Comparison of ENCODE assay signal across 21 cellular contexts in genomic region chr2:62641410-62641843, GRCh38.
DNase-seq lines count a peak whose midpoint lies in the region; FAIRE-seq and TF ChIP-seq lines count a peak whose summit lies in the region.
"Had no signal": no experiment of that assay in that cellular context is flagged by ENCODE, and none has a peak within 500 bp of the region (broad histone marks: within the 10 kb centered on the region; RNA-seq: fewer than 3 reads in every experiment).

No MANE protein-coding gene starts in this region.

- H2BK5ac ChIP-seq in mesenchymal stem cell (ENCODE audit: low read depth, low read length, poor library complexity, severe bottlenecking) = no peak overlapping the region

- CTCF ChIA-PET in mammary epithelial cell (lab: Charles Lee; ENCODE audit: low non-redundant PET) = no interaction called here
- CTCF ChIA-PET in activated CD4-positive, alpha-beta T cell treated with anti-CD3 and anti-CD28 coated beads, Interleukin-2, amount 10 ng/mL, durations not matched to agents 7 days and 5 days (lab: Charles Lee) = interaction anchor here (1.7 kb wide), 1 partner anchor 13 kb away, joined by 4 read pairs; no protein-coding TSS in a partner anchor

- H3K23ac ChIP-seq in mesenchymal stem cell (ENCODE audit: low read length in 2 of 2) = no peak overlapping the region

- H3K27ac ChIP-seq in mammary epithelial cell (ENCODE audit: insufficient read depth, low read depth, low read length) (no peak overlapping the region), breast epithelium (no peak overlapping the region), mesenchymal stem cell (ENCODE audit: low read length, poor library complexity, severe bottlenecking) (no peak overlapping the region), uterus (peak overlapping the region; percentile 58 to 75)
- H3K27ac ChIP-seq: upper lobe of right lung had no signal

- no peak overlapping the region for H3K4ac ChIP-seq in mesenchymal stem cell (ENCODE audit: low read depth in 1 of 2, low read length in 2 of 2)

- H2BK120ac ChIP-seq in mesenchymal stem cell (ENCODE audit: low read depth, low read length) = no peak overlapping the region

- H4K20me1 ChIP-seq in mammary epithelial cell (ENCODE audit: insufficient read depth, low read length) = no peaks in the 10 kb centered on the region

- H3K79me1 ChIP-seq in mesenchymal stem cell (replicated peaks; ENCODE audit: low read length, poor library complexity, severe bottlenecking) = no peaks in the 10 kb centered on the region

- no peak overlapping the region for H3K4me3 Mint-ChIP-seq in activated CD4-positive, alpha-beta T cell treated with anti-CD3 and anti-CD28 coated beads, Interleukin-2, amount 10 ng/mL, durations not matched to agents 7 days and 5 days
- H3K4me3 Mint-ChIP-seq: CD14-positive monocyte; T-helper 1 cell treated with Interleukin-12 subunit alpha and Interleukin-12 subunit beta and Interleukin-4 antibody, amounts not matched to agents 30 μg/mL and 1 μg/mL, for 36 hours; WTC11 had no signal

- no peaks in the 10 kb centered on the region for H3K4me1 Mint-ChIP-seq in activated CD4-positive, alpha-beta T cell treated with anti-CD3 and anti-CD28 coated beads, Interleukin-2, amount 10 ng/mL, durations not matched to agents 7 days and 5 days
- H3K4me1 Mint-ChIP-seq: CD14-positive monocyte had no signal

- H3K18ac ChIP-seq in mesenchymal stem cell (ENCODE audit: low read depth in 1 of 2, low read length in 2 of 2) = no peak overlapping the region

- in situ Hi-C loops in mammary epithelial cell (cut with MboI; ENCODE audit: low sequenced_read_pairs in 2 of 2) = no loop called here
- in situ Hi-C loops in G401 (cut with HindIII; ENCODE audit: low sequenced_read_pairs) = no loop called here

- H3K79me2 ChIP-seq in mammary epithelial cell (ENCODE audit: insufficient read depth, low read length) = no peaks in the 10 kb centered on the region

- no peak overlapping the region for H4K8ac ChIP-seq in mesenchymal stem cell (ENCODE audit: low read length)

- peaks cover 4% of the 10 kb centered on the region for H3K9me3 Mint-ChIP-seq in activated CD4-positive, alpha-beta T cell treated with anti-CD3 and anti-CD28 coated beads, Interleukin-2, amount 10 ng/mL, durations not matched to agents 7 days and 5 days

- no peak overlapping the region for H2AK5ac ChIP-seq in mesenchymal stem cell (ENCODE audit: low read length, severe bottlenecking)

- dilution Hi-C loops in mammary epithelial cell (cut with HindIII; ENCODE audit: low sequenced_read_pairs) = no loop called here

- peak overlapping the region; percentile 31 for H2AFZ ChIP-seq in mammary epithelial cell (ENCODE audit: low read depth, low read length)
- H2AFZ ChIP-seq in mesenchymal stem cell (ENCODE audit: low read depth, low read length) = no peak overlapping the region

- H3K27me3 ChIP-seq in mammary epithelial cell (ENCODE audit: insufficient read depth, low read length) = no peaks in the 10 kb centered on the region
- H3K27me3 ChIP-seq in breast epithelium = no peaks in the 10 kb centered on the region
- H3K27me3 ChIP-seq in mesenchymal stem cell (ENCODE audit: control insufficient read depth in 1 of 2, insufficient read depth in 1 of 2, low read length in 2 of 2) = no peaks in the 10 kb centered on the region
- H3K27me3 ChIP-seq in uterus = no peaks in the 10 kb centered on the region
- H3K27me3 ChIP-seq: upper lobe of right lung had no signal

- H3K27ac Mint-ChIP-seq in activated CD4-positive, alpha-beta T cell treated with anti-CD3 and anti-CD28 coated beads, Interleukin-2, amount 10 ng/mL, durations not matched to agents 7 days and 5 days = no peak overlapping the region
- H3K27ac Mint-ChIP-seq: CD14-positive monocyte; progenitor cell of endocrine pancreas; T-helper 1 cell treated with Interleukin-12 subunit alpha and Interleukin-12 subunit beta and Interleukin-4 antibody, amounts not matched to agents 30 μg/mL and 1 μg/mL, for 36 hours; WTC11 had no signal

- no peaks in the 10 kb centered on the region for H3K9me3 ChIP-seq in mammary epithelial cell (replicated peaks; ENCODE audit: insufficient read depth, low read length)
- no peaks in the 10 kb centered on the region for H3K9me3 ChIP-seq in breast epithelium
- no peaks in the 10 kb centered on the region for H3K9me3 ChIP-seq in mesenchymal stem cell (ENCODE audit: control insufficient read depth, low read length)
- no peaks in the 10 kb centered on the region for H3K9me3 ChIP-seq in uterus
- H3K9me3 ChIP-seq: upper lobe of right lung had no signal

- peaks cover 5% of the 10 kb centered on the region for H3K4me1 ChIP-seq in mammary epithelial cell (ENCODE audit: insufficient read depth, low read length)
- no peaks in the 10 kb centered on the region for H3K4me1 ChIP-seq in breast epithelium
- no peaks in the 10 kb centered on the region for H3K4me1 ChIP-seq in mesenchymal stem cell (ENCODE audit: control insufficient read depth, insufficient read depth, low read depth, low read length)
- peaks cover 0 to 5% of the 10 kb centered on the region in 2 donors for H3K4me1 ChIP-seq in uterus

- FAIRE-seq in frontal cortex (lab: Jason Lieb, UNC) = no peak

- TF ChIP-seq CTCF in mammary epithelial cell (conservative IDR thresholded peaks at IDR 0.05 in 1 of 2, IDR thresholded peaks at IDR 0.05 in 1 of 2; ENCODE audit: extremely low read depth in 1 of 2, insufficient read depth in 1 of 2, low read depth in 1 of 2, low read length in 2 of 2) (no peak), breast epithelium (IDR thresholded peaks at IDR 0.05) (no peak), choroid plexus epithelial cell (conservative IDR thresholded peaks at IDR 0.05; ENCODE audit: low read depth, low read length) (no peak), uterus (IDR thresholded peaks at IDR 0.05) (no peak)

- no peak overlapping the region for H2BK12ac ChIP-seq in mesenchymal stem cell (ENCODE audit: low read length in 2 of 2)

- no peak overlapping the region for H2BK15ac ChIP-seq in mesenchymal stem cell (ENCODE audit: low read depth, poor library complexity, severe bottlenecking)

- DNase-seq in mammary epithelial cell (no peak), breast epithelium (ENCODE audit: low spot score in 2 of 2) (no peak), choroid plexus epithelial cell (ENCODE audit: low read depth) (peak; percentile 19), mesenchymal stem cell (peak; percentile 39), uterus (no peak), G401 (ENCODE audit: low spot score) (no peak), frontal cortex (ENCODE audit: low spot score in 2 of 2) (no peak)
- DNase-seq in activated CD4-positive, alpha-beta T cell treated with anti-CD3 and anti-CD28 coated beads, Interleukin-2, amount 10 ng/mL, durations not matched to agents 7 days and 5 days = no peak
- DNase-seq: 8988T; amniotic stem cell; DND-41; effector CD8-positive, alpha-beta T cell; HCEC 1CT; left cardiac atrium; NCI-H1694 treated with DMSO at 0.1 percent for 48 hours; stimulated activated naive CD4-positive, alpha-beta T cell; upper lobe of right lung had no signal

- peaks cover 8% of the 10 kb centered on the region for H3K27me3 Mint-ChIP-seq in activated CD4-positive, alpha-beta T cell treated with anti-CD3 and anti-CD28 coated beads, Interleukin-2, amount 10 ng/mL, durations not matched to agents 7 days and 5 days
- H3K27me3 Mint-ChIP-seq: progenitor cell of endocrine pancreas had no signal

- no peak overlapping the region for H3K9ac ChIP-seq in mammary epithelial cell (ENCODE audit: insufficient read depth, low read length)
- H3K9ac ChIP-seq in mesenchymal stem cell (ENCODE audit: low read length) = peak overlapping the region; percentile 57

- BruUV-seq in mammary epithelial cell (replicated peaks; lab: Mats Ljungman, UMichigan) = no TSS peak

- no peak overlapping the region for H4K91ac ChIP-seq in mesenchymal stem cell (ENCODE audit: low read length)

- TF ChIP-seq POLR2A in breast epithelium (IDR thresholded peaks at IDR 0.05) (no peak), uterus (IDR thresholded peaks at IDR 0.05) (no peak)

- no peak overlapping the region for H3K14ac ChIP-seq in mesenchymal stem cell (ENCODE audit: low read length in 2 of 2)

- H3K4me3 ChIP-seq in mammary epithelial cell (replicated peaks in 1 of 3; ENCODE audit: insufficient read depth in 1 of 3, low read depth in 2 of 3, low read length in 3 of 3) (no peak overlapping the region), breast epithelium (no peak overlapping the region), choroid plexus epithelial cell (ENCODE audit: low read depth, low read length) (no peak overlapping the region), mesenchymal stem cell (ENCODE audit: insufficient read depth in 1 of 2, low read depth in 1 of 2, low read length in 2 of 2) (no peak overlapping the region), uterus (no peak overlapping the region)
- H3K4me3 ChIP-seq: upper lobe of right lung had no signal

- 90% methylated on average over 1 of the region's 1 CpG for WGBS in mammary epithelial cell (ENCODE audit: low coverage, missing lambda C conversion rate)
- WGBS in mesenchymal stem cell = 67% methylated on average over 1 of the region's 1 CpG

- POLR2A ChIA-PET in activated CD4-positive, alpha-beta T cell treated with anti-CD3 and anti-CD28 coated beads, Interleukin-2, amount 10 ng/mL, durations not matched to agents 7 days and 5 days (lab: Charles Lee) = no interaction called here

- H3K36me3 Mint-ChIP-seq in activated CD4-positive, alpha-beta T cell treated with anti-CD3 and anti-CD28 coated beads, Interleukin-2, amount 10 ng/mL, durations not matched to agents 7 days and 5 days (ENCODE audit: low read depth) = no peaks in the 10 kb centered on the region
- H3K36me3 Mint-ChIP-seq: CD14-positive monocyte had no signal

- intact Hi-C loops in mammary epithelial cell (cut with micrococcal nuclease) (no loop called here), breast epithelium (cut with DNase I; ENCODE audit: low total_unique reads) (no loop called here), uterus (cut with DNase I; ENCODE audit: low total_unique reads) (no loop called here)

- H3K36me3 ChIP-seq in mammary epithelial cell (ENCODE audit: insufficient read depth, low read length) = no peaks in the 10 kb centered on the region
- no peaks in the 10 kb centered on the region for H3K36me3 ChIP-seq in breast epithelium
- H3K36me3 ChIP-seq in mesenchymal stem cell (ENCODE audit: control insufficient read depth in 1 of 2, insufficient read depth in 2 of 2, low read depth in 1 of 2, low read length in 2 of 2) = no peaks in the 10 kb centered on the region
- no peaks in the 10 kb centered on the region for H3K36me3 ChIP-seq in uterus
- H3K36me3 ChIP-seq: upper lobe of right lung had no signal

- H3K4me2 ChIP-seq in mammary epithelial cell (ENCODE audit: insufficient read depth, low read depth, low read length) (peak overlapping the region; percentile 23), mesenchymal stem cell (ENCODE audit: low read length, poor library complexity, severe bottlenecking) (no peak overlapping the region)

Comparison
In these comparisons a context has a peak if more than half of its experiments do, and no peak if none do; other contexts are left out.
1. DNase-seq: peak in choroid plexus epithelial cell (single experiment) and mesenchymal stem cell (single experiment); none in mammary epithelial cell (single experiment), breast epithelium (0 of 2), uterus (0 of 2), G401 (single experiment), activated CD4-positive, alpha-beta T cell treated with anti-CD3 and anti-CD28 coated beads, Interleukin-2, amount 10 ng/mL, durations not matched to agents 7 days and 5 days (single experiment) and frontal cortex (0 of 2).
2. H3K27ac ChIP-seq: peak in uterus (2 of 2); none in mammary epithelial cell (single experiment), breast epithelium (0 of 2) and mesenchymal stem cell (single experiment).